9 cellular contexts compared by ENCODE assay signal in genomic region chr20:1375515-1375914, GRCh38. TPM values are rescaled to one million over a fixed set of nuclear protein-coding genes. Genes with fewer than 3 reads are reported as not detected.
DNase-seq lines count a peak whose midpoint lies in the region; FAIRE-seq and TF ChIP-seq lines count a peak whose summit lies in the region.
"Had no signal": no experiment of that assay in that cellular context is flagged by ENCODE, and none has a peak within 500 bp of the region (broad histone marks: within the 10 kb centered on the region; RNA-seq: fewer than 3 reads in every experiment).

No MANE protein-coding gene starts in this region.

- peak; percentile 45 for TF ChIP-seq POLR2A in endothelial cell of umbilical vein (IDR thresholded peaks at IDR 0.05; ENCODE audit: low read depth, low read length)

- no peaks in the 10 kb centered on the region for H3K27me3 Mint-ChIP-seq in osteocyte (ENCODE audit: unreplicated experiment)

- intact Hi-C loops in endothelial cell of umbilical vein (cut with micrococcal nuclease) (loop anchor here (2.0 kb wide), 1 partner anchor 39 kb away; no protein-coding TSS in a partner anchor), PC-9 (cut with micrococcal nuclease; ENCODE audit: unreplicated experiment) (loop anchor here (5.0 kb wide), 1 partner anchor 48 kb away; the partner anchor contains the start of gene SDCBP2)

- CTCF ChIA-PET in endothelial cell of umbilical vein (lab: Charles Lee) (interaction anchor here (1.1 to 3.2 kb wide), 2 partner anchors 49 to 53 kb away, joined by 3 to 12 read pairs; no protein-coding TSS in a partner anchor), PC-9 (lab: Charles Lee) (no interaction called here)

- dilution Hi-C loops in endothelial cell of umbilical vein (cut with MboI; ENCODE audit: extremely low pct_ligation_motif_present, low sequenced_read_pairs) = no loop called here

- peaks cover 99% of the 10 kb centered on the region for H3K79me2 ChIP-seq in endothelial cell of umbilical vein (ENCODE audit: control insufficient read depth, insufficient read depth, low read length)
- peaks cover 92% of the 10 kb centered on the region for H3K79me2 ChIP-seq in PC-9 (ENCODE audit: low read depth)

- POLR2A ChIA-PET in endothelial cell of umbilical vein (lab: Charles Lee) = interaction anchor here (2.7 kb wide), 1 partner anchor 10 kb away, joined by 11 read pairs; no protein-coding TSS in a partner anchor
- POLR2A ChIA-PET in PC-9 (lab: Charles Lee; ENCODE audit: unreplicated experiment) = no interaction called here

- H3K9me2 ChIP-seq in PC-9 (ENCODE audit: insufficient read depth) = no peaks in the 10 kb centered on the region

- H3K27me3 ChIP-seq in endothelial cell of umbilical vein (ENCODE audit: control insufficient read depth in 2 of 2, insufficient read depth in 2 of 2, low read length in 2 of 2) = no peaks in the 10 kb centered on the region
- H3K27me3 ChIP-seq in PC-9 (ENCODE audit: insufficient read depth, low read depth) = no peaks in the 10 kb centered on the region

- FAIRE-seq in endothelial cell of umbilical vein (lab: Jason Lieb, UNC) = peak; percentile 74

- peaks cover 14% of the 10 kb centered on the region for H3K36me3 Mint-ChIP-seq in osteocyte (ENCODE audit: unreplicated experiment)

- no peak overlapping the region for H2AFZ ChIP-seq in endothelial cell of umbilical vein (ENCODE audit: low read depth, low read length)
- no peak overlapping the region for H2AFZ ChIP-seq in PC-9

- no peak for TF ChIP-seq CTCF in endothelial cell of umbilical vein (IDR thresholded peaks at IDR 0.05; ENCODE audit: extremely low read depth in 1 of 2, insufficient read depth in 1 of 2, low read depth in 1 of 2, low read length in 2 of 2)
- no peak for TF ChIP-seq CTCF in osteocyte (IDR thresholded peaks at IDR 0.05)
- TF ChIP-seq CTCF in PC-9 (conservative IDR thresholded peaks at IDR 0.05) = no peak

- H3K4me3 Mint-ChIP-seq in osteocyte (ENCODE audit: unreplicated experiment) = no peak overlapping the region

- H3K9ac ChIP-seq in endothelial cell of umbilical vein (replicated peaks; ENCODE audit: extremely low read depth, insufficient read depth, low read length) = peak overlapping the region; percentile 21

- H3K4me3 ChIP-seq in endothelial cell of umbilical vein (replicated peaks in 1 of 3; ENCODE audit: insufficient read depth in 1 of 3, low read depth in 1 of 3, low read length in 3 of 3) = no peak overlapping the region
- no peak overlapping the region for H3K4me3 ChIP-seq in PC-9

- H3K4me1 ChIP-seq in endothelial cell of umbilical vein (ENCODE audit: control insufficient read depth, extremely low read depth, insufficient read depth, low read length) (peaks cover 99% of the 10 kb centered on the region), PC-9 (replicated peaks; ENCODE audit: insufficient read depth) (peaks cover 31% of the 10 kb centered on the region)

- peaks cover 45% of the 10 kb centered on the region for H3K4me1 Mint-ChIP-seq in osteocyte (ENCODE audit: unreplicated experiment)

- H4K20me1 ChIP-seq in endothelial cell of umbilical vein (replicated peaks; ENCODE audit: control insufficient read depth, extremely low read depth, insufficient read depth, low read length) (peaks cover 4% of the 10 kb centered on the region), PC-9 (ENCODE audit: insufficient read depth) (peaks cover 79% of the 10 kb centered on the region)

- H3K27ac ChIP-seq in endothelial cell of umbilical vein (ENCODE audit: insufficient read depth, low read depth, low read length) (peak overlapping the region; percentile 83), PC-9 (no peak overlapping the region)

- H3K9me3 Mint-ChIP-seq in osteocyte (ENCODE audit: unreplicated experiment) = no peaks in the 10 kb centered on the region

- BruUV-seq in endothelial cell of umbilical vein (replicated peaks; lab: Mats Ljungman, UMichigan) (no TSS peak), PC-9 (replicated peaks; lab: Mats Ljungman, UMichigan) (no TSS peak)

- H3K9me3 ChIP-seq in endothelial cell of umbilical vein (replicated peaks; ENCODE audit: control insufficient read depth, insufficient read depth, low read length) (no peaks in the 10 kb centered on the region), PC-9 (ENCODE audit: insufficient read depth, low read depth) (no peaks in the 10 kb centered on the region; the same call in 1 of the 2 replicates)

- H3K36me3 ChIP-seq in endothelial cell of umbilical vein (ENCODE audit: control insufficient read depth in 2 of 2, extremely low read depth in 1 of 2, insufficient read depth in 2 of 2, low read length in 2 of 2) (peaks cover 14 to 17% of the 10 kb centered on the region in 2 experiments), PC-9 (ENCODE audit: low read depth) (peaks cover 32% of the 10 kb centered on the region)

- H3K27ac Mint-ChIP-seq in osteocyte (ENCODE audit: unreplicated experiment) = peak overlapping the region; percentile 62

- H3K4me2 ChIP-seq in endothelial cell of umbilical vein (ENCODE audit: insufficient read depth, low read length) (peak overlapping the region; percentile 18), PC-9 (no peak overlapping the region)

- peaks cover 65% of the 10 kb centered on the region for H3F3A ChIP-seq in PC-9 (ENCODE audit: insufficient read depth, low read depth)

- peak; percentile 47 for DNase-seq in GM04503 (ENCODE audit: low read depth)
- peak; percentile 53 for DNase-seq in NCI-H510A treated with DMSO at 0.1 percent for 48 hours (lab: John Stamatoyannopoulos, UW)
- peak; percentile 47 for DNase-seq in endothelial cell of umbilical vein (ENCODE audit: low read depth, low spot score)
- DNase-seq in osteocyte (ENCODE audit: extremely low spot score, unreplicated experiment) = peak; percentile 27
- no peak for DNase-seq in C1 segment of cervical spinal cord (lab: John Stamatoyannopoulos, UW)
- DNase-seq in PC-9 = no peak
- DNase-seq in stimulated activated CD4-positive, alpha-beta T cell treated with anti-CD3 and anti-CD28 coated beads, Interleukin-15, amount 100 ng/mL, for 24 hours = no peak
- DNase-seq: activated naive CD4-positive, alpha-beta T cell treated with Interleukin-2 at 50 U/mL for 16 hours; stimulated activated CD4-positive, alpha-beta T cell treated with anti-CD3 and anti-CD28 coated beads, Interleukin-2, amount 100 ng/mL, for 24 hours had no signal

- H3K9me1 ChIP-seq in endothelial cell of umbilical vein (replicated peaks; ENCODE audit: control insufficient read depth, extremely low read depth, insufficient read depth, low read length) = no peaks in the 10 kb centered on the region

TF ChIP-seq in endothelial cell of umbilical vein, 7 proteins besides CTCF, POLR2A, EP300 and RAD21:
- TF ChIP-seq POLR2AphosphoS5 (IDR thresholded peaks at IDR 0.05; ENCODE audit: insufficient read depth, low read depth, low read length) = peak; percentile 15
- TF ChIP-seq EZH2 (IDR thresholded peaks at IDR 0.05; ENCODE audit: borderline replicate concordance, low read depth, low read length, severe bottlenecking) = no peak
- TF ChIP-seq MAX (IDR thresholded peaks at IDR 0.05; ENCODE audit: insufficient read depth, insufficient read length) = no peak
- no peak for TF ChIP-seq MYC (IDR thresholded peaks at IDR 0.05; ENCODE audit: low read depth, low read length)
- no peak for TF ChIP-seq GATA2 (IDR thresholded peaks at IDR 0.05; ENCODE audit: insufficient read depth, insufficient read length, low read depth, low read length)
- TF ChIP-seq FOS (IDR thresholded peaks at IDR 0.05; ENCODE audit: borderline replicate concordance, insufficient read depth, low read length) = no peak
TF ChIP-seq in endothelial cell of umbilical vein: peak in this region for 1.

RNA-seq across cellular contexts. Expression of gene FKBP1A, which starts 17.3 kb away (rescaled TPM):
- total RNA-seq in endothelial cell of umbilical vein (968 and 982 TPM in 2 replicates), osteocyte (180 and 187 TPM in 2 replicates), PC-9 (2021) (248 and 320 TPM in 2 replicates)
- 1,861 and 1,972 TPM in 2 replicates for polyA plus RNA-seq in endothelial cell of umbilical vein
- 1,632 and 1,874 TPM in 2 replicates for polyA plus RNA-seq in endothelial cell of umbilical vein (2011; cell fraction: cytosol; rRNA removed)
- 571 and 678 TPM in 2 replicates for polyA plus RNA-seq in endothelial cell of umbilical vein (2011; cell fraction: nucleus; rRNA removed)
- polyA plus RNA-seq in endothelial cell of umbilical vein (2012) = 1,466 and 1,504 TPM in 2 replicates
- 1,622 and 1,688 TPM in 2 replicates for polyA minus RNA-seq in endothelial cell of umbilical vein
- polyA minus RNA-seq in endothelial cell of umbilical vein (2011; cell fraction: cytosol; rRNA and poly(A)+ RNA removed) = 59.7 TPM
- polyA minus RNA-seq in endothelial cell of umbilical vein (2011; cell fraction: nucleus; rRNA and poly(A)+ RNA removed) = 209 and 300 TPM in 2 replicates

RNA-seq across cellular contexts. Expression of gene SDCBP2, which starts 46.6 kb away (rescaled TPM):
- total RNA-seq in endothelial cell of umbilical vein (5.5 and 9.0 TPM in 2 replicates), osteocyte (0.97 and 1.6 TPM in 2 replicates), PC-9 (2021) (12.3 and 14.8 TPM in 2 replicates)
- polyA plus RNA-seq in endothelial cell of umbilical vein = 5.8 and 6.9 TPM in 2 replicates
- polyA plus RNA-seq in endothelial cell of umbilical vein (2011; cell fraction: cytosol; rRNA removed) = 4.6 and 5.5 TPM in 2 replicates
- polyA plus RNA-seq in endothelial cell of umbilical vein (2011; cell fraction: nucleus; rRNA removed) = 11.0 and 11.4 TPM in 2 replicates
- 3.1 and 4.8 TPM in 2 replicates for polyA plus RNA-seq in endothelial cell of umbilical vein (2012)
- polyA minus RNA-seq in endothelial cell of umbilical vein = 1.2 and 2.7 TPM in 2 replicates
- polyA minus RNA-seq in endothelial cell of umbilical vein (2011; cell fraction: cytosol; rRNA and poly(A)+ RNA removed) = not detected
- polyA minus RNA-seq in endothelial cell of umbilical vein (2011; cell fraction: nucleus; rRNA and poly(A)+ RNA removed) = 2.2 and 2.3 TPM in 2 replicates

Comparison
In these comparisons a context has a peak if more than half of its experiments do, and no peak if none do; other contexts are left out.
1. DNase-seq: peak in GM04503 (single experiment), NCI-H510A treated with DMSO at 0.1 percent for 48 hours (single experiment), endothelial cell of umbilical vein (single experiment) and osteocyte (single experiment); none in C1 segment of cervical spinal cord (0 of 14), PC-9 (0 of 2) and stimulated activated CD4-positive, alpha-beta T cell treated with anti-CD3 and anti-CD28 coated beads, Interleukin-15, amount 100 ng/mL, for 24 hours (single experiment).